ENCODE assay signal across 2 cellular contexts in the genomic region with DNA sequence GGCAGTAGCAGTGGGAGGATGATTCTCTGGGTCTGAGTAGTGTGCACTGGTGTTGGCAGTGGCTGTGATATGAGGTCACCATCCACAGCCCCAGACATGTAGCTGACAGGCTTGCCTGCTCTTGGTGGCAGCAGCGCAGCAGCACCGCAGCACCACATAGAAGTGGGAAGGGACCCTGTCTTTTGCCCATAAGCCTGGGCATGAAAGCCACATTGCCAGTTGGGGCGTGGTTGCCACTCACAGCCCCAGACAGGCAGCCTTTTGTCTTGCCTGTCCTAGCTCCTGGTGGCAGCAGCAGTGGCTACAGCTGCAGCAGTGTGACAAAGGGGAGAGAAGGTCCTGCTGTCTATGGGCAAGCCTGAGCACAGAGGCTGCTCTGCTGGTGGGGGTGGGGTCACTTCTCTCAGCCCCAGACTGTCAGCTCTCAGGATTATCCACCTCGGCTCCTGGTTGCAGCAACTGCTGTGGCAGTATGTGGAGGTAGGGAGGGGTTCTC.
TF ChIP-seq lines count a peak whose summit lies in the region.

No MANE protein-coding gene starts in this region.

TF ChIP-seq in HepG2, 621 proteins besides CTCF, POLR2A, EP300 and RAD21 (continues in another document):
- 0 out of 2 replicates have a peak, but pooled peaks have one; percentile 33 for TF ChIP-seq ZNF329 (CRISPR knock-in tag; IDR thresholded peaks at IDR 0.05; ENCODE audit: low read depth)
- no peak for TF ChIP-seq NR2F6 (IDR thresholded peaks at IDR 0.05)
- TF ChIP-seq NR2F6 (CRISPR knock-in tag; IDR thresholded peaks at IDR 0.05): no peak
- TF ChIP-seq, protein P1, sequence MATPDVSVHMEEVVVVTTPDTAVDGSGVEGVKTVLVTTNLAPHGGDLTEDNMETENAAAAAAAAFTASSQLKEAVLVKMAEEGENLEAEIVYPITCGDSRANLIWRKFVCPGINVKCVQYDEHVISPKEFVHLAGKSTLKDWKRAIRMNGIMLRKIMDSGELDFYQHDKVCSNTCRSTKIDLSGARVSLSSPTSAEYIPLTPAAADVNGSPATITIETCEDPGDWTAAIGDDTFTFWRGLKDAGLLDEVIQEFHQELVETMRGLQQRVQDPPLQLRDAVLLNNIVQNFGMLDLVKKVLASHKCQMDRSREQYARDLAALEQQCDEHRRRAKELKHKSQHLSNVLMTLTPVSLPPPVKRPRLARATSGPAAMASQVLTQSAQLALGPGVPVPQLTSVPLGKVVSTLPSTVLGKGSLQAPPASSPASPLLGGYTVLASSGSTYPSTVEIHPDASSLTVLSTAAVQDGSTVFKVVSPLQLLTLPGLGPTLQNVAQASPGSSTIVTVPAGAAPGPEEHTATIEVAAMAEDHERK (CRISPR knock-in tag; IDR thresholded peaks at IDR 0.05; ENCODE audit: low read depth): no peak
- TF ChIP-seq ZNF292 (CRISPR knock-in tag; IDR thresholded peaks at IDR 0.05; ENCODE audit: borderline replicate concordance, low read depth): peak; percentile 58; the same call in 1 of the 2 replicates
- TF ChIP-seq, protein P2, sequence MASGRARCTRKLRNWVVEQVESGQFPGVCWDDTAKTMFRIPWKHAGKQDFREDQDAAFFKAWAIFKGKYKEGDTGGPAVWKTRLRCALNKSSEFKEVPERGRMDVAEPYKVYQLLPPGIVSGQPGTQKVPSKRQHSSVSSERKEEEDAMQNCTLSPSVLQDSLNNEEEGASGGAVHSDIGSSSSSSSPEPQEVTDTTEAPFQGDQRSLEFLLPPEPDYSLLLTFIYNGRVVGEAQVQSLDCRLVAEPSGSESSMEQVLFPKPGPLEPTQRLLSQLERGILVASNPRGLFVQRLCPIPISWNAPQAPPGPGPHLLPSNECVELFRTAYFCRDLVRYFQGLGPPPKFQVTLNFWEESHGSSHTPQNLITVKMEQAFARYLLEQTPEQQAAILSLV (CRISPR knock-in tag; IDR thresholded peaks at IDR 0.05; ENCODE audit: borderline replicate concordance): 0 out of 2 replicates have a peak, but pooled peaks have one; percentile 48
- TF ChIP-seq NRL (CRISPR knock-in tag; IDR thresholded peaks at IDR 0.05; ENCODE audit: borderline replicate concordance): peak; percentile 58; the same call in 1 of the 2 replicates
- no peak for TF ChIP-seq PAF1 (CRISPR knock-in tag; IDR thresholded peaks at IDR 0.05)
- TF ChIP-seq, protein P3, sequence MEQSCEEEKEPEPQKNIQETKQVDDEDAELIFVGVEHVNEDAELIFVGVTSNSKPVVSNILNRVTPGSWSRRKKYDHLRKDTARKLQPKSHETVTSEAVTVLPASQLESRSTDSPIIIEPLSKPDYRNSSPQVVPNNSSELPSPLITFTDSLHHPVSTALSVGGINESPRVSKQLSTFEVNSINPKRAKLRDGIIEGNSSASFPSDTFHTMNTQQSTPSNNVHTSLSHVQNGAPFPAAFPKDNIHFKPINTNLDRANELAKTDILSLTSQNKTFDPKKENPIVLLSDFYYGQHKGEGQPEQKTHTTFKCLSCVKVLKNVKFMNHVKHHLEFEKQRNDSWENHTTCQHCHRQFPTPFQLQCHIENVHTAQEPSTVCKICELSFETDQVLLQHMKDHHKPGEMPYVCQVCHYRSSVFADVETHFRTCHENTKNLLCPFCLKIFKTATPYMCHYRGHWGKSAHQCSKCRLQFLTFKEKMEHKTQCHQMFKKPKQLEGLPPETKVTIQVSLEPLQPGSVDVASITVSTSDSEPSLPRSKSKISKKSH (CRISPR knock-in tag; IDR thresholded peaks at IDR 0.05; ENCODE audit: borderline replicate concordance): peak; percentile 56; the same call in 1 of the 2 replicates
- 0 out of 2 replicates have a peak, but pooled peaks have one; percentile 38 for TF ChIP-seq ZNF451 (CRISPR knock-in tag; IDR thresholded peaks at IDR 0.05)
- TF ChIP-seq ZNF484 (CRISPR knock-in tag; IDR thresholded peaks at IDR 0.05; ENCODE audit: borderline replicate concordance, low read depth): no peak
- no peak for TF ChIP-seq ZNF496 (CRISPR knock-in tag; IDR thresholded peaks at IDR 0.05; ENCODE audit: insufficient replicate concordance)
- TF ChIP-seq ZNF101 (CRISPR knock-in tag; IDR thresholded peaks at IDR 0.05; ENCODE audit: borderline replicate concordance, low read depth): no peak
- peak; percentile 13; the same call in 1 of the 2 replicates for TF ChIP-seq SALL1 (CRISPR knock-in tag; IDR thresholded peaks at IDR 0.05)
- TF ChIP-seq, protein P4, sequence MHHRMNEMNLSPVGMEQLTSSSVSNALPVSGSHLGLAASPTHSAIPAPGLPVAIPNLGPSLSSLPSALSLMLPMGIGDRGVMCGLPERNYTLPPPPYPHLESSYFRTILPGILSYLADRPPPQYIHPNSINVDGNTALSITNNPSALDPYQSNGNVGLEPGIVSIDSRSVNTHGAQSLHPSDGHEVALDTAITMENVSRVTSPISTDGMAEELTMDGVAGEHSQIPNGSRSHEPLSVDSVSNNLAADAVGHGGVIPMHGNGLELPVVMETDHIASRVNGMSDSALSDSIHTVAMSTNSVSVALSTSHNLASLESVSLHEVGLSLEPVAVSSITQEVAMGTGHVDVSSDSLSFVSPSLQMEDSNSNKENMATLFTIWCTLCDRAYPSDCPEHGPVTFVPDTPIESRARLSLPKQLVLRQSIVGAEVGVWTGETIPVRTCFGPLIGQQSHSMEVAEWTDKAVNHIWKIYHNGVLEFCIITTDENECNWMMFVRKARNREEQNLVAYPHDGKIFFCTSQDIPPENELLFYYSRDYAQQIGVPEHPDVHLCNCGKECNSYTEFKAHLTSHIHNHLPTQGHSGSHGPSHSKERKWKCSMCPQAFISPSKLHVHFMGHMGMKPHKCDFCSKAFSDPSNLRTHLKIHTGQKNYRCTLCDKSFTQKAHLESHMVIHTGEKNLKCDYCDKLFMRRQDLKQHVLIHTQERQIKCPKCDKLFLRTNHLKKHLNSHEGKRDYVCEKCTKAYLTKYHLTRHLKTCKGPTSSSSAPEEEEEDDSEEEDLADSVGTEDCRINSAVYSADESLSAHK (CRISPR knock-in tag; IDR thresholded peaks at IDR 0.05; ENCODE audit: borderline replicate concordance): no peak
- TF ChIP-seq, protein P5, sequence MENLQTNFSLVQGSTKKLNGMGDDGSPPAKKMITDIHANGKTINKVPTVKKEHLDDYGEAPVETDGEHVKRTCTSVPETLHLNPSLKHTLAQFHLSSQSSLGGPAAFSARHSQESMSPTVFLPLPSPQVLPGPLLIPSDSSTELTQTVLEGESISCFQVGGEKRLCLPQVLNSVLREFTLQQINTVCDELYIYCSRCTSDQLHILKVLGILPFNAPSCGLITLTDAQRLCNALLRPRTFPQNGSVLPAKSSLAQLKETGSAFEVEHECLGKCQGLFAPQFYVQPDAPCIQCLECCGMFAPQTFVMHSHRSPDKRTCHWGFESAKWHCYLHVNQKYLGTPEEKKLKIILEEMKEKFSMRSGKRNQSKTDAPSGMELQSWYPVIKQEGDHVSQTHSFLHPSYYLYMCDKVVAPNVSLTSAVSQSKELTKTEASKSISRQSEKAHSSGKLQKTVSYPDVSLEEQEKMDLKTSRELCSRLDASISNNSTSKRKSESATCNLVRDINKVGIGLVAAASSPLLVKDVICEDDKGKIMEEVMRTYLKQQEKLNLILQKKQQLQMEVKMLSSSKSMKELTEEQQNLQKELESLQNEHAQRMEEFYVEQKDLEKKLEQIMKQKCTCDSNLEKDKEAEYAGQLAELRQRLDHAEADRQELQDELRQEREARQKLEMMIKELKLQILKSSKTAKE (CRISPR knock-in tag; IDR thresholded peaks at IDR 0.05; ENCODE audit: borderline replicate concordance): 0 out of 2 replicates have a peak, but pooled peaks have one; percentile 25
- no peak for TF ChIP-seq KAT8 (CRISPR knock-in tag; IDR thresholded peaks at IDR 0.05)

TF ChIP-seq in WTC11, 78 proteins besides CTCF, POLR2A, EP300 and RAD21:
- TF ChIP-seq ZNF121 (CRISPR knock-in tag; IDR thresholded peaks at IDR 0.05) (no peak), ZNF263 (CRISPR knock-in tag; IDR thresholded peaks at IDR 0.05; ENCODE audit: low read depth) (no peak), FOXJ3 (CRISPR knock-in tag; IDR thresholded peaks at IDR 0.05; ENCODE audit: borderline replicate concordance) (no peak)
- TF ChIP-seq, protein P6, sequence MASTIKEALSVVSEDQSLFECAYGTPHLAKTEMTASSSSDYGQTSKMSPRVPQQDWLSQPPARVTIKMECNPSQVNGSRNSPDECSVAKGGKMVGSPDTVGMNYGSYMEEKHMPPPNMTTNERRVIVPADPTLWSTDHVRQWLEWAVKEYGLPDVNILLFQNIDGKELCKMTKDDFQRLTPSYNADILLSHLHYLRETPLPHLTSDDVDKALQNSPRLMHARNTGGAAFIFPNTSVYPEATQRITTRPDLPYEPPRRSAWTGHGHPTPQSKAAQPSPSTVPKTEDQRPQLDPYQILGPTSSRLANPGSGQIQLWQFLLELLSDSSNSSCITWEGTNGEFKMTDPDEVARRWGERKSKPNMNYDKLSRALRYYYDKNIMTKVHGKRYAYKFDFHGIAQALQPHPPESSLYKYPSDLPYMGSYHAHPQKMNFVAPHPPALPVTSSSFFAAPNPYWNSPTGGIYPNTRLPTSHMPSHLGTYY (CRISPR knock-in tag; IDR thresholded peaks at IDR 0.05): no peak
